ENCODE assay signal across 1 cellular context in genomic region chr13:48126944-48127814, GRCh38.
TF ChIP-seq lines count a peak whose summit lies in the region.

No MANE protein-coding gene starts in this region.

TF ChIP-seq in HepG2, 621 proteins besides CTCF, POLR2A, EP300 and RAD21 (continued from another document):
- TF ChIP-seq, protein P1, sequence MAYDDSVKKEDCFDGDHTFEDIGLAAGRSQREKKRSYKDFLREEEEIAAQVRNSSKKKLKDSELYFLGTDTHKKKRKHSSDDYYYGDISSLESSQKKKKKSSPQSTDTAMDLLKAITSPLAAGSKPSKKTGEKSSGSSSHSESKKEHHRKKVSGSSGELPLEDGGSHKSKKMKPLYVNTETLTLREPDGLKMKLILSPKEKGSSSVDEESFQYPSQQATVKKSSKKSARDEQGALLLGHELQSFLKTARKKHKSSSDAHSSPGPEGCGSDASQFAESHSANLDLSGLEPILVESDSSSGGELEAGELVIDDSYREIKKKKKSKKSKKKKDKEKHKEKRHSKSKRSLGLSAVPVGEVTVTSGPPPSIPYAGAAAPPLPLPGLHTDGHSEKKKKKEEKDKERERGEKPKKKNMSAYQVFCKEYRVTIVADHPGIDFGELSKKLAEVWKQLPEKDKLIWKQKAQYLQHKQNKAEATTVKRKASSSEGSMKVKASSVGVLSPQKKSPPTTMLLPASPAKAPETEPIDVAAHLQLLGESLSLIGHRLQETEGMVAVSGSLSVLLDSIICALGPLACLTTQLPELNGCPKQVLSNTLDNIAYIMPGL (CRISPR knock-in tag; IDR thresholded peaks at IDR 0.05; ENCODE audit: borderline replicate concordance in 1 of 2, low read depth in 1 of 2) = peak in 1 of 2 experiments; percentile 26; a peak in 1 of 4 replicates
- 0 out of 2 replicates have a peak, but pooled peaks have one; percentile 32 for TF ChIP-seq HDAC1 (CRISPR knock-in tag; IDR thresholded peaks at IDR 0.05)
- TF ChIP-seq ZNF121 (CRISPR knock-in tag; IDR thresholded peaks at IDR 0.05) = no peak
- TF ChIP-seq TEAD3 (CRISPR knock-in tag; optimal IDR thresholded peaks at IDR 0.05; ENCODE audit: borderline replicate concordance) = peak; percentile 61
- TF ChIP-seq JUNB (CRISPR knock-in tag; IDR thresholded peaks at IDR 0.05; ENCODE audit: borderline replicate concordance) = no peak
- no peak for TF ChIP-seq ZNF235 (CRISPR knock-in tag; IDR thresholded peaks at IDR 0.05; ENCODE audit: borderline replicate concordance)
- 0 out of 2 replicates have a peak, but pooled peaks have one; percentile 10 for TF ChIP-seq CREM (IDR thresholded peaks at IDR 0.05)
- TF ChIP-seq CREM (CRISPR knock-in tag; IDR thresholded peaks at IDR 0.05) = no peak
- TF ChIP-seq HOXD1 (CRISPR knock-in tag; IDR thresholded peaks at IDR 0.05) = no peak
- TF ChIP-seq ZNF383 (CRISPR knock-in tag; IDR thresholded peaks at IDR 0.05; ENCODE audit: borderline replicate concordance) = no peak
- no peak for TF ChIP-seq REXO4 (CRISPR knock-in tag; IDR thresholded peaks at IDR 0.05; ENCODE audit: borderline replicate concordance)
- TF ChIP-seq, protein P2, sequence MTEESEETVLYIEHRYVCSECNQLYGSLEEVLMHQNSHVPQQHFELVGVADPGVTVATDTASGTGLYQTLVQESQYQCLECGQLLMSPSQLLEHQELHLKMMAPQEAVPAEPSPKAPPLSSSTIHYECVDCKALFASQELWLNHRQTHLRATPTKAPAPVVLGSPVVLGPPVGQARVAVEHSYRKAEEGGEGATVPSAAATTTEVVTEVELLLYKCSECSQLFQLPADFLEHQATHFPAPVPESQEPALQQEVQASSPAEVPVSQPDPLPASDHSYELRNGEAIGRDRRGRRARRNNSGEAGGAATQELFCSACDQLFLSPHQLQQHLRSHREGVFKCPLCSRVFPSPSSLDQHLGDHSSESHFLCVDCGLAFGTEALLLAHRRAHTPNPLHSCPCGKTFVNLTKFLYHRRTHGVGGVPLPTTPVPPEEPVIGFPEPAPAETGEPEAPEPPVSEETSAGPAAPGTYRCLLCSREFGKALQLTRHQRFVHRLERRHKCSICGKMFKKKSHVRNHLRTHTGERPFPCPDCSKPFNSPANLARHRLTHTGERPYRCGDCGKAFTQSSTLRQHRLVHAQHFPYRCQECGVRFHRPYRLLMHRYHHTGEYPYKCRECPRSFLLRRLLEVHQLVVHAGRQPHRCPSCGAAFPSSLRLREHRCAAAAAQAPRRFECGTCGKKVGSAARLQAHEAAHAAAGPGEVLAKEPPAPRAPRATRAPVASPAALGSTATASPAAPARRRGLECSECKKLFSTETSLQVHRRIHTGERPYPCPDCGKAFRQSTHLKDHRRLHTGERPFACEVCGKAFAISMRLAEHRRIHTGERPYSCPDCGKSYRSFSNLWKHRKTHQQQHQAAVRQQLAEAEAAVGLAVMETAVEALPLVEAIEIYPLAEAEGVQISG (CRISPR knock-in tag; IDR thresholded peaks at IDR 0.05) = 0 out of 2 replicates have a peak, but pooled peaks have one; percentile 16
- no peak for TF ChIP-seq PHB2 (IDR thresholded peaks at IDR 0.05; ENCODE audit: partially characterized antibody)
- peak; percentile 92 for TF ChIP-seq TEF (CRISPR knock-in tag; IDR thresholded peaks at IDR 0.05)
- 0 out of 2 replicates have a peak, but pooled peaks have one; percentile 27 for TF ChIP-seq GATAD2A (CRISPR knock-in tag; IDR thresholded peaks at IDR 0.05)
- TF ChIP-seq BRD4 (CRISPR knock-in tag; IDR thresholded peaks at IDR 0.05) = no peak
- no peak for TF ChIP-seq NRL (CRISPR knock-in tag; IDR thresholded peaks at IDR 0.05; ENCODE audit: borderline replicate concordance)
- peak in 1 of 2 experiments; percentile 45; a peak in 1 of 4 replicates for TF ChIP-seq ATF4 (CRISPR knock-in tag; IDR thresholded peaks at IDR 0.05)
- TF ChIP-seq POGZ (CRISPR knock-in tag; IDR thresholded peaks at IDR 0.05) = peak; percentile 28; the same call in 1 of the 2 replicates
- no peak for TF ChIP-seq PREB (CRISPR knock-in tag; IDR thresholded peaks at IDR 0.05)
- no peak for TF ChIP-seq KMT2B (CRISPR knock-in tag; IDR thresholded peaks at IDR 0.05)
